1 cellular context compared by ENCODE assay signal in genomic region chr14:23044840-23045239, GRCh38.
A peak's percentile ranks its signal among the peaks of the same experiment; 100 is the strongest.
TF ChIP-seq lines count a peak whose summit lies in the region.

No MANE protein-coding gene starts in this region.

TF ChIP-seq in HepG2, 621 proteins besides CTCF, POLR2A, EP300 and RAD21:
- TF ChIP-seq FOXJ3 (CRISPR knock-in tag; IDR thresholded peaks at IDR 0.05; ENCODE audit: borderline replicate concordance), result no peak
- no peak for TF ChIP-seq HNF4G (IDR thresholded peaks at IDR 0.05; ENCODE audit: borderline replicate concordance, low read depth, low read length)
- no peak for TF ChIP-seq HNF4G (CRISPR knock-in tag; IDR thresholded peaks at IDR 0.05; ENCODE audit: borderline replicate concordance, low read depth)
- TF ChIP-seq FOXA1 (IDR thresholded peaks at IDR 0.05), result no peak
- TF ChIP-seq FOXA1 (CRISPR knock-in tag; IDR thresholded peaks at IDR 0.05), result no peak
- no peak for TF ChIP-seq ZNF549 (CRISPR knock-in tag; IDR thresholded peaks at IDR 0.05)
- TF ChIP-seq HNRNPUL1 (IDR thresholded peaks at IDR 0.05; ENCODE audit: low read depth, low read length), result no peak
- TF ChIP-seq TCF7L2 (IDR thresholded peaks at IDR 0.05; ENCODE audit: low read depth, low read length), result no peak
- no peak for TF ChIP-seq PRDM15 (CRISPR knock-in tag; IDR thresholded peaks at IDR 0.05)
- no peak for TF ChIP-seq ZNF331 (CRISPR knock-in tag; IDR thresholded peaks at IDR 0.05)
- TF ChIP-seq HMGA1 (CRISPR knock-in tag; conservative IDR thresholded peaks at IDR 0.05), result no peak
- no peak for TF ChIP-seq ZBTB20 (CRISPR knock-in tag; IDR thresholded peaks at IDR 0.05; ENCODE audit: borderline replicate concordance, low read depth)
- no peak for TF ChIP-seq TBX2 (CRISPR knock-in tag; IDR thresholded peaks at IDR 0.05; ENCODE audit: borderline replicate concordance)
- no peak for TF ChIP-seq ONECUT2 (CRISPR knock-in tag; IDR thresholded peaks at IDR 0.05)
- 0 out of 2 replicates have a peak, but pooled peaks have one; percentile 16 for TF ChIP-seq ZNF788 (CRISPR knock-in tag; IDR thresholded peaks at IDR 0.05; ENCODE audit: borderline replicate concordance)
- TF ChIP-seq NCOA5 (CRISPR knock-in tag; IDR thresholded peaks at IDR 0.05), result no peak
- TF ChIP-seq SNAPC4 (CRISPR knock-in tag; IDR thresholded peaks at IDR 0.05), result no peak
- no peak for TF ChIP-seq POLR2AphosphoS2 (IDR thresholded peaks at IDR 0.05; ENCODE audit: low read depth, low read length)
- TF ChIP-seq ZNF432 (CRISPR knock-in tag; IDR thresholded peaks at IDR 0.05; ENCODE audit: borderline replicate concordance), result 0 out of 2 replicates have a peak, but pooled peaks have one; percentile 50
